Comparison of ENCODE assay signal across 8 cellular contexts in the genomic region with DNA sequence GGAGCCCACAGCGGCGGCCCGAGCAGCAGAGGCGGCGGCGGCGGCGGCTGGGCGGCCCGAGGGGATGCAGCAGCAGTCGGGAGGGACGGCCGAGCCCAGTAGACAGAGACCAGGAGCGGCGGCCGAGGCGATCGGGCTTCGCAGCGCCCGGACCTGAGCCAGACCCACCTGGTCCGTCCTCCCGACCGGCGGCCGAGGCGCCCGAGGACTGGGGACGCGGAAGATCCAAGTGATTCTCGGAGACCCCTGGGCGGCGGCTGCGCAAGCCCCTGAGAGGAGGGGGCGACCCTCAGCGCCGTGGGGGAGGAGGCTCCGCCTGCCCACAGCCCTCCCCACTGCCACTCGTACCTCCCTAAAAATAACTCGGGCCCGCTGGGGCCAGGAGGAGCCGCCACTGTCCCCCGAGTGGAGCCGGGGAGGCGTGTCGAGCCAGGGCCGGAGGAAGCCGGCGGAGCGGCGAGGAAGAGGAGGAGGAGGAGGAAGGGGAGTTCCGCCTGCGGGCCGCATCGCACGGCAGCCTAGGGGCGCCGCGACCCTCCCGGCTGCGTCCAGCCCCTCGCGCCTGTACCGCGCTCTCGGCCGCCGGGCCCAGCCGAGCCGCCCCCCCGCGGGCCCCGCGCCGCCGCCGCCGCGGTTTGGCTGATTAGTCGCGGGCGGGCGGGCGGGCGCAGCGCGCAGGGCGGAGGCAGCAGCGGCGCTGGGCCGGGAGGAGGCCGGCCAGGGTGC. TPM values are rescaled to one million over a fixed set of nuclear protein-coding genes. Genes with fewer than 3 reads are reported as not detected.
A peak's percentile ranks its signal among the peaks of the same experiment; 100 is the strongest.
DNase-seq lines count a peak whose midpoint lies in the region; ATAC-seq lines count a peak whose summit lies in the region.

No MANE protein-coding gene starts in this region.

- peaks cover 17% of the 10 kb centered on the region for H3K27me3 ChIP-seq in HUES6 (ENCODE audit: control insufficient read depth, insufficient read depth, low read length)
- H3K27me3 ChIP-seq in layer of hippocampus (ENCODE audit: control insufficient read depth, insufficient read depth, low read length): no peaks in the 10 kb centered on the region

- peak overlapping the region; percentile 75 for H3K4me3 ChIP-seq in HUES6 (ENCODE audit: low read depth, low read length)

- H3K36me3 ChIP-seq in HUES6 (ENCODE audit: control insufficient read depth, insufficient read depth, low read length): no peaks in the 10 kb centered on the region

- H3K27ac ChIP-seq in HUES6 (ENCODE audit: low read depth, low read length) (peak overlapping the region; percentile 83), layer of hippocampus (ENCODE audit: low read depth, low read length) (peak overlapping the region; percentile 78)

- no peaks in the 10 kb centered on the region for H3K9me3 ChIP-seq in HUES6 (ENCODE audit: control insufficient read depth, insufficient read depth, low read depth, low read length)

- DNase-seq in EH (ENCODE audit: low read depth) (peak; percentile 51), cerebellum (ENCODE audit: low spot score) (peak; percentile 53), NCI-H1694 treated with DMSO at 0.1 percent for 48 hours (lab: John Stamatoyannopoulos, UW) (no peak)
- DNase-seq in activated CD4-positive, CD25-positive, alpha-beta regulatory T cell (lab: John Stamatoyannopoulos, UW): peak; percentile 8 to 29 (median 18)
- peak; percentile 46 for DNase-seq in stimulated activated CD4-positive, alpha-beta T cell treated with anti-CD3 and anti-CD28 coated beads, Interleukin-4, amount 100 ng/mL, for 1 hour

- peak; percentile 38 for ATAC-seq in GM21528 (IDR thresholded peaks at IDR 0.05; ENCODE audit: low FRiP score, unreplicated experiment)

- peaks cover 31% of the 10 kb centered on the region for H3K4me1 ChIP-seq in HUES6 (ENCODE audit: control insufficient read depth, insufficient read depth, low read length)

- peak overlapping the region; percentile 81 for H3K9ac ChIP-seq in HUES6 (ENCODE audit: low read length)

RNA-seq across cellular contexts. Expression of a gene that starts 0.7 kb away (rescaled TPM):
- 90.5 TPM for total RNA-seq in cerebellum
